ENCODE assay signal across 14 cellular contexts in genomic region chr14:102986810-102987579, GRCh38.
A peak's percentile ranks its signal among the peaks of the same experiment; 100 is the strongest.
DNase-seq lines count a peak whose midpoint lies in the region; ATAC-seq, FAIRE-seq and TF ChIP-seq lines count a peak whose summit lies in the region.
"Had no signal": no experiment of that assay in that cellular context is flagged by ENCODE, and none has a peak within 500 bp of the region (broad histone marks: within the 10 kb centered on the region; RNA-seq: fewer than 3 reads in every experiment).

No MANE protein-coding gene starts in this region.

- 88% methylated on average over 19 of the region's 19 CpGs for WGBS in smooth muscle cell (ENCODE audit: low lambda C conversion rate)

- H3K4me2 ChIP-seq in astrocyte (ENCODE audit: low read length) = peak overlapping the region; percentile 33
- no peak overlapping the region for H3K4me2 ChIP-seq in smooth muscle cell

- H3K27me3 ChIP-seq in astrocyte (ENCODE audit: insufficient read depth, low read length) (no peaks in the 10 kb centered on the region), smooth muscle cell (ENCODE audit: low read depth) (no peaks in the 10 kb centered on the region)

- H3K9ac ChIP-seq in astrocyte (ENCODE audit: low read length) (peak overlapping the region; percentile 5), smooth muscle cell (ENCODE audit: low read depth) (no peak overlapping the region)

- H3F3A ChIP-seq in smooth muscle cell (ENCODE audit: low read depth) = no peaks in the 10 kb centered on the region

- H3K9me3 Mint-ChIP-seq in astrocyte (ENCODE audit: unreplicated experiment) = peaks cover 9% of the 10 kb centered on the region
- peaks cover 12 to 14% of the 10 kb centered on the region in 2 donors for H3K9me3 Mint-ChIP-seq in stimulated activated naive B cell treated with anti-CD40 and anti-IgM and Interleukin-4, amounts not matched to agents 10 μg/mL and 1 μg/mL and 100 μg/mL, for 72 hours

- POLR2A ChIA-PET in HEK293T (lab: Yijun Ruan, JAX) = no interaction called here

- no peak for TF ChIP-seq CTCF in astrocyte (IDR thresholded peaks at IDR 0.05; ENCODE audit: insufficient read depth, low read depth, low read length)
- TF ChIP-seq CTCF in smooth muscle cell (IDR thresholded peaks at IDR 0.05; ENCODE audit: borderline replicate concordance, insufficient read depth, poor library complexity, severe bottlenecking) = no peak

- H3K27me3 Mint-ChIP-seq in astrocyte (ENCODE audit: low read depth, unreplicated experiment) = no peaks in the 10 kb centered on the region
- H3K27me3 Mint-ChIP-seq in stimulated activated naive B cell treated with anti-CD40 and anti-IgM and Interleukin-4, amounts not matched to agents 10 μg/mL and 1 μg/mL and 100 μg/mL, for 72 hours = no peaks in the 10 kb centered on the region

- H3K9me3 ChIP-seq in astrocyte (ENCODE audit: insufficient read depth, low read depth, low read length) = no peaks in the 10 kb centered on the region
- H3K9me3 ChIP-seq in smooth muscle cell (replicated peaks; ENCODE audit: low read depth) = peaks cover 15% of the 10 kb centered on the region

- peaks cover 18% of the 10 kb centered on the region for H3K36me3 ChIP-seq in astrocyte (ENCODE audit: insufficient read depth, low read length)
- H3K36me3 ChIP-seq in smooth muscle cell (ENCODE audit: low read depth) = peaks cover 23% of the 10 kb centered on the region

- peak overlapping the region; percentile 58 for H3K4me3 Mint-ChIP-seq in astrocyte (ENCODE audit: unreplicated experiment)
- no peak overlapping the region for H3K4me3 Mint-ChIP-seq in stimulated activated naive B cell treated with anti-CD40 and anti-IgM and Interleukin-4, amounts not matched to agents 10 μg/mL and 1 μg/mL and 100 μg/mL, for 72 hours

- DNase-seq in HT1080 (ENCODE audit: low read depth) (peak; percentile 65), astrocyte (ENCODE audit: low read depth) (peak; percentile 78), fibroblast of the conjunctiva (ENCODE audit: low read depth) (peak; percentile 60), smooth muscle cell (lab: John Stamatoyannopoulos, UW; ENCODE audit: unreplicated experiment) (no peak), HEK293T (ENCODE audit: extremely low spot score) (no peak), NK-92 (lab: John Stamatoyannopoulos, UW; ENCODE audit: unreplicated experiment) (no peak)
- no peak for DNase-seq in stimulated activated naive B cell treated with anti-CD40 and anti-IgM and Interleukin-4, amounts not matched to agents 10 μg/mL and 1 μg/mL and 100 μg/mL, for 72 hours
- DNase-seq in activated CD8-positive, alpha-beta memory T cell treated with anti-CD3 and anti-CD28 coated beads, Interleukin-2, amount 50 U/mL, for 4 hours = no peak
- DNase-seq: activated effector memory CD4-positive, alpha-beta T cell treated with Interleukin-2 at 50 U/mL for 16 hours; cortex of kidney; NCI-H446 treated with DMSO at 0.1 percent for 48 hours; stimulated activated CD8-positive, alpha-beta memory T cell treated with anti-CD3 and anti-CD28 coated beads, Interleukin-4, amount 100 ng/mL, for 48 hours had no signal

- peak overlapping the region; percentile 91 for H3K27ac Mint-ChIP-seq in astrocyte (ENCODE audit: unreplicated experiment)
- no peak overlapping the region for H3K27ac Mint-ChIP-seq in stimulated activated naive B cell treated with anti-CD40 and anti-IgM and Interleukin-4, amounts not matched to agents 10 μg/mL and 1 μg/mL and 100 μg/mL, for 72 hours

- H3K4me1 ChIP-seq in astrocyte (ENCODE audit: insufficient read depth, low read length) (peaks cover 17% of the 10 kb centered on the region), smooth muscle cell (ENCODE audit: low read depth) (no peaks in the 10 kb centered on the region)

- FAIRE-seq in astrocyte (lab: Jason Lieb, UNC) = no peak

- H3K79me2 ChIP-seq in astrocyte (ENCODE audit: insufficient read depth, low read length) = peaks cover 32% of the 10 kb centered on the region
- peaks cover 34% of the 10 kb centered on the region for H3K79me2 ChIP-seq in smooth muscle cell (ENCODE audit: low read depth)

- H3K4me3 ChIP-seq in astrocyte (ENCODE audit: insufficient read depth, low read depth, low read length) (no peak overlapping the region), smooth muscle cell (no peak overlapping the region)
- H3K4me3 ChIP-seq: K562, SK-N-MC had no signal

- H3K36me3 Mint-ChIP-seq in astrocyte (ENCODE audit: low read depth, unreplicated experiment) = peaks cover 47% of the 10 kb centered on the region
- H3K36me3 Mint-ChIP-seq in stimulated activated naive B cell treated with anti-CD40 and anti-IgM and Interleukin-4, amounts not matched to agents 10 μg/mL and 1 μg/mL and 100 μg/mL, for 72 hours = peaks cover 70 to 88% of the 10 kb centered on the region in 2 donors

- H3K27ac ChIP-seq in astrocyte (ENCODE audit: low read depth, low read length) = peak overlapping the region; percentile 32
- H3K27ac ChIP-seq in smooth muscle cell (ENCODE audit: low read depth) = peak overlapping the region; percentile 34
- H3K27ac ChIP-seq: SK-N-MC had no signal

- peaks cover 20% of the 10 kb centered on the region for H3K4me1 Mint-ChIP-seq in astrocyte (ENCODE audit: low read depth, unreplicated experiment)
- no peaks in the 10 kb centered on the region for H3K4me1 Mint-ChIP-seq in stimulated activated naive B cell treated with anti-CD40 and anti-IgM and Interleukin-4, amounts not matched to agents 10 μg/mL and 1 μg/mL and 100 μg/mL, for 72 hours

- CTCF ChIA-PET in HEK293T (lab: Yijun Ruan, JAX) = interaction anchor here (0.7 kb wide), 1 partner anchor 155 kb away, joined by 3 read pairs; no protein-coding TSS in a partner anchor

- H2AFZ ChIP-seq in astrocyte (ENCODE audit: low read depth, low read length) (no peak overlapping the region), smooth muscle cell (ENCODE audit: low read depth) (no peak overlapping the region)

- H4K20me1 ChIP-seq in astrocyte (ENCODE audit: insufficient read depth, low read length) = peaks cover 75% of the 10 kb centered on the region
- H4K20me1 ChIP-seq in smooth muscle cell (ENCODE audit: low read depth) = peaks cover 32% of the 10 kb centered on the region

- no peak for ATAC-seq in stimulated activated naive B cell treated with anti-CD40 and anti-IgM and Interleukin-4, amounts not matched to agents 10 μg/mL and 1 μg/mL and 100 μg/mL, for 72 hours (replicated peaks)
- ATAC-seq: K562 had no signal

TF ChIP-seq in HEK293T, 16 proteins besides CTCF, POLR2A, EP300 and RAD21:
- TF ChIP-seq ARNT (IDR thresholded peaks at IDR 0.05) (no peak), HDGF (IDR thresholded peaks at IDR 0.05; ENCODE audit: borderline replicate concordance) (no peak), SUZ12 (IDR thresholded peaks at IDR 0.05) (no peak), L3MBTL2 (conservative IDR thresholded peaks at IDR 0.05) (no peak), ZNF384 (IDR thresholded peaks at IDR 0.05) (no peak), TARDBP (IDR thresholded peaks at IDR 0.05) (no peak), BHLHE40 (IDR thresholded peaks at IDR 0.05; ENCODE audit: borderline replicate concordance) (no peak)
TF ChIP-seq in HEK293T: peak in this region for 0.

Comparison
In these comparisons a context has a peak if more than half of its experiments do, and no peak if none do; other contexts are left out.
1. DNase-seq: peak in HT1080 (single experiment), astrocyte (single experiment) and fibroblast of the conjunctiva (single experiment); none in smooth muscle cell (single experiment), HEK293T (single experiment), stimulated activated naive B cell treated with anti-CD40 and anti-IgM and Interleukin-4, amounts not matched to agents 10 μg/mL and 1 μg/mL and 100 μg/mL, for 72 hours (single experiment), NK-92 (single experiment) and activated CD8-positive, alpha-beta memory T cell treated with anti-CD3 and anti-CD28 coated beads, Interleukin-2, amount 50 U/mL, for 4 hours (single experiment).